ENCODE assay signal across 1 cellular context in genomic region chr6:52994789-52995078, GRCh38.
TF ChIP-seq lines count a peak whose summit lies in the region.

No MANE protein-coding gene starts in this region.

TF ChIP-seq in HEK293, 187 proteins besides CTCF, POLR2A, EP300 and RAD21 (continued from another document):
- no peak for TF ChIP-seq ZBTB10 (tag by site-specific recombination; IDR thresholded peaks at IDR 0.05)
- no peak for TF ChIP-seq ZNF510 (tag by site-specific recombination; IDR thresholded peaks at IDR 0.05; ENCODE audit: insufficient replicate concordance)
- TF ChIP-seq KLF8 (tag by site-specific recombination; IDR thresholded peaks at IDR 0.05): no peak
- peak; percentile 39; the same call in 1 of the 2 replicates for TF ChIP-seq ZFHX2 (tag by site-specific recombination; conservative IDR thresholded peaks at IDR 0.05)
- TF ChIP-seq ZNF148 (tag by site-specific recombination; IDR thresholded peaks at IDR 0.05; ENCODE audit: borderline replicate concordance): no peak
- TF ChIP-seq ZBTB20 (tag by site-specific recombination; IDR thresholded peaks at IDR 0.05): peak; percentile 91
- TF ChIP-seq ZNF341 (tag by site-specific recombination; IDR thresholded peaks at IDR 0.05; ENCODE audit: low read depth): 0 out of 2 replicates have a peak, but pooled peaks have one; percentile 21
- no peak for TF ChIP-seq ZSCAN16 (tag by site-specific recombination; IDR thresholded peaks at IDR 0.05)
- TF ChIP-seq MEIS1 (CRISPR knock-in tag; IDR thresholded peaks at IDR 0.05; ENCODE audit: borderline replicate concordance): no peak
- TF ChIP-seq ZNF501 (tag by site-specific recombination; IDR thresholded peaks at IDR 0.05): peak; percentile 13; the same call in 1 of the 2 replicates
TF ChIP-seq in HEK293: peak in this region for 8.
